In the genomic region with DNA sequence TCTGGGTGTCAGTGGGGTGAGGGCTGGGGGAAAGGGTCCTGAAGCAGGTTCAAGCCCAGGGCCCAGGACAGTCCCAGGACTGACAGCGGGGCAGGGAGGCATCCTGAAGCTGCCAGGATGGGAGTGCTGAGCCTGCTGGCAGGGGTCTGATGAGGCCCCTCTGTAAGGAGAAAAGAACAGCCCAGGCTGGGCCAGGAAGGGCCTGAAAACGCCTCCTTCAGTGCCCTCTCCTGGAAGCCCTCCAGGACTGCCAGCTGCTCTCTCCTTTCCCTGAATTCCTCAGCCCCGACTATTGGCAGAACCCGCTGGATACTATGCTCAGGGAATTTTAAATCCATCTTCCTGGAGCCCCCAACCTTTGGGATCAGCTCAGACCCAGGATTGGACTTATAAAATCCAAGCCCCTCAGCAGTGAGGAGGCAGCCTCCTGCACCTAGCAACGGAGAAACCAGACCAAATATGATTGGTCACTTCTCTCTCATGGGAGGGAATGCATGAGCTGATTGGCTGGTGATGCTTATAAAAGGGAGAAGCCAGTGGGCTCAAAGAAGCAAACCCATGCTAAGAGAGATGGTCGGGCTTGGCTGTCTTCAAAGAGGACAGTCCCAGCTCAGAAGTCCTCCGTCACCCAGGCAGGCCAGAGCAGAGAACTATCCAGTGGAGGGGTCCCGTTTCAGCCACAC, we compare ENCODE assay signal across 13 cellular contexts.
A peak's percentile ranks its signal among the peaks of the same experiment; 100 is the strongest.
DNase-seq lines count a peak whose midpoint lies in the region; ATAC-seq, FAIRE-seq and TF ChIP-seq lines count a peak whose summit lies in the region.
"Had no signal": no experiment of that assay in that cellular context is flagged by ENCODE, and none has a peak within 500 bp of the region (broad histone marks: within the 10 kb centered on the region; RNA-seq: fewer than 3 reads in every experiment).

No MANE protein-coding gene starts in this region.

- H3K9me3 Mint-ChIP-seq in CD8-positive, alpha-beta memory T cell: no peaks in the 10 kb centered on the region
- H3K9me3 Mint-ChIP-seq in HFFc6: no peaks in the 10 kb centered on the region
- H3K9me3 Mint-ChIP-seq: activated T-helper 17 cell treated with anti-CD3 and anti-CD28 coated beads, Interleukin-2, amount 50 U/mL, for 72 hours; effector memory CD8-positive, alpha-beta T cell; naive B cell had no signal

- no TSS peak for BruUV-seq in HepG2 (replicated peaks; lab: Mats Ljungman, UMichigan)

- H3K4me2 ChIP-seq in HepG2 (ENCODE audit: low read depth, low read length): no peak overlapping the region

- WGBS in HepG2 (ENCODE audit: low lambda C conversion rate): 6% methylated on average over 6 of the region's 8 CpGs

- H3K36me3 ChIP-seq in HepG2 (replicated peaks in 1 of 2; ENCODE audit: control insufficient read depth in 1 of 2, insufficient read depth in 2 of 2, low read length in 2 of 2): no peaks in the 10 kb centered on the region
- no peaks in the 10 kb centered on the region for H3K36me3 ChIP-seq in CD8-positive, alpha-beta memory T cell (ENCODE audit: insufficient read depth, low read length)
- H3K36me3 ChIP-seq: stomach, WERI-Rb-1 had no signal

- no peaks in the 10 kb centered on the region for H3K4me1 ChIP-seq in HepG2 (ENCODE audit: insufficient read depth, low read length)
- H3K4me1 ChIP-seq in CD8-positive, alpha-beta memory T cell (ENCODE audit: insufficient read depth, low read length): no peaks in the 10 kb centered on the region
- H3K4me1 ChIP-seq: stomach had no signal

- no peak overlapping the region for H3K4me3 Mint-ChIP-seq in CD8-positive, alpha-beta memory T cell
- no peak overlapping the region for H3K4me3 Mint-ChIP-seq in HFFc6
- H3K4me3 Mint-ChIP-seq: activated T-helper 17 cell treated with anti-CD3 and anti-CD28 coated beads, Interleukin-2, amount 50 U/mL, for 72 hours; effector memory CD8-positive, alpha-beta T cell; naive B cell had no signal

- no peak overlapping the region for H3K4me3 ChIP-seq in HepG2 (replicated peaks in 1 of 3; ENCODE audit: insufficient read depth in 1 of 3, low read depth in 2 of 3, low read length in 3 of 3)
- H3K4me3 ChIP-seq in CD8-positive, alpha-beta memory T cell (ENCODE audit: low read length): no peak overlapping the region
- H3K4me3 ChIP-seq: stomach had no signal

- H3K9me3 ChIP-seq in HepG2 (ENCODE audit: low read length): no peaks in the 10 kb centered on the region
- H3K9me3 ChIP-seq in CD8-positive, alpha-beta memory T cell (ENCODE audit: low read length): no peaks in the 10 kb centered on the region
- H3K9me3 ChIP-seq: stomach had no signal

- no peak for TF ChIP-seq RAD21 in HepG2 (CRISPR knock-in tag; IDR thresholded peaks at IDR 0.05)

- FAIRE-seq in H54 (lab: Jason Lieb, UNC) (no peak), HepG2 (lab: Jason Lieb, UNC) (no peak)

- H4K20me1 ChIP-seq in HepG2 (ENCODE audit: insufficient read depth, low read length): no peaks in the 10 kb centered on the region

- H3K27ac Mint-ChIP-seq in CD8-positive, alpha-beta memory T cell: no peak overlapping the region
- H3K27ac Mint-ChIP-seq in HFFc6: no peak overlapping the region
- H3K27ac Mint-ChIP-seq: activated T-helper 17 cell treated with anti-CD3 and anti-CD28 coated beads, Interleukin-2, amount 50 U/mL, for 72 hours; effector memory CD8-positive, alpha-beta T cell; naive B cell had no signal

- H3K36me3 Mint-ChIP-seq in CD8-positive, alpha-beta memory T cell: no peaks in the 10 kb centered on the region
- H3K36me3 Mint-ChIP-seq in HFFc6 (ENCODE audit: low read depth): no peaks in the 10 kb centered on the region
- H3K36me3 Mint-ChIP-seq: naive B cell had no signal

- DNase-seq in NCI-H524 (lab: John Stamatoyannopoulos, UW) (peak; percentile 31 to 64), NCI-H524 treated with DMSO at 0.1 percent for 48 hours (lab: John Stamatoyannopoulos, UW) (no peak), H54 (ENCODE audit: insufficient read length, low spot score) (peak; percentile 51), amniotic epithelial cell (ENCODE audit: low read depth) (peak; percentile 41), HepG2 (ENCODE audit: low spot score) (no peak), HFFc6 (no peak), middle frontal gyrus (ENCODE audit: extremely low spot score, low spot score) (no peak)
- no peak for DNase-seq in CD8-positive, alpha-beta memory T cell
- DNase-seq: effector memory CD8-positive, alpha-beta T cell; naive B cell; stomach; WERI-Rb-1 had no signal

- H2AFZ ChIP-seq in HepG2 (ENCODE audit: low read length): no peak overlapping the region

- peaks cover 15 to 41% of the 10 kb centered on the region in 2 donors for H3K27me3 Mint-ChIP-seq in CD8-positive, alpha-beta memory T cell
- H3K27me3 Mint-ChIP-seq in HFFc6 (ENCODE audit: insufficient read depth): peaks cover 61% of the 10 kb centered on the region

- H3K79me2 ChIP-seq in HepG2 (ENCODE audit: insufficient read depth, low read length): no peaks in the 10 kb centered on the region

- no peaks in the 10 kb centered on the region for H3K4me1 Mint-ChIP-seq in CD8-positive, alpha-beta memory T cell
- peaks cover 8% of the 10 kb centered on the region for H3K4me1 Mint-ChIP-seq in HFFc6 (ENCODE audit: low read depth)
- H3K4me1 Mint-ChIP-seq: activated T-helper 17 cell treated with anti-CD3 and anti-CD28 coated beads, Interleukin-2, amount 50 U/mL, for 72 hours; naive B cell had no signal

- no peak for TF ChIP-seq POLR2A in H54 (IDR thresholded peaks at IDR 0.05; ENCODE audit: low read depth, low read length)
- TF ChIP-seq POLR2A in HepG2 (IDR thresholded peaks at IDR 0.05; ENCODE audit: insufficient read depth in 1 of 2, low read depth in 2 of 2, low read length in 2 of 2): no peak

- H3K9ac ChIP-seq in HepG2 (ENCODE audit: insufficient read depth, low read depth, low read length): no peak overlapping the region

- no peak for TF ChIP-seq EP300 in HepG2 (IDR thresholded peaks at IDR 0.05; ENCODE audit: low read depth in 2 of 2, low read length in 2 of 2)
- no peak for TF ChIP-seq EP300 in HepG2 (CRISPR knock-in tag; IDR thresholded peaks at IDR 0.05; ENCODE audit: borderline replicate concordance)

- CTCF ChIA-PET in HepG2 (lab: Yijun Ruan, JAX; ENCODE audit: low intra/inter-chr PET ratio, low total read pairs): no interaction called here
- CTCF ChIA-PET in CD8-positive, alpha-beta memory T cell (lab: Charles Lee): no interaction called here

- peak; percentile 42; the same call in 2 of the 3 replicates for ATAC-seq in HepG2
- ATAC-seq: activated T-helper 17 cell treated with anti-CD3 and anti-CD28 coated beads, Interleukin-2, amount 50 U/mL, for 72 hours; effector memory CD8-positive, alpha-beta T cell had no signal

- TF ChIP-seq CTCF in HepG2 (CRISPR knock-in tag; IDR thresholded peaks at IDR 0.05) (no peak), HFFc6 (IDR thresholded peaks at IDR 0.05) (no peak)

- intact Hi-C loops in HepG2 (cut with micrococcal nuclease; ENCODE audit: unreplicated experiment): no loop called here

- POLR2A ChIA-PET in HepG2 (lab: Yijun Ruan, JAX): no interaction called here
- POLR2A ChIA-PET in CD8-positive, alpha-beta memory T cell (lab: Charles Lee): no interaction called here

- no peak overlapping the region for H3K27ac ChIP-seq in HepG2 (ENCODE audit: extremely low read length, insufficient read depth, low read length)
- no peak overlapping the region for H3K27ac ChIP-seq in CD8-positive, alpha-beta memory T cell (ENCODE audit: low read depth, low read length)
- H3K27ac ChIP-seq: stomach, WERI-Rb-1 had no signal

- in situ Hi-C loops in HepG2 (cut with HindIII; ENCODE audit: extremely low pct_ligation_motif_present, low pct_unique_long_range_greater_than_20kb): no loop called here

- H3K27me3 ChIP-seq in HepG2 (ENCODE audit: control insufficient read depth in 1 of 2, insufficient read depth in 2 of 2, low read length in 2 of 2): peaks cover 0 to 26% of the 10 kb centered on the region in 2 experiments; a peak in 2 of 5 replicates
- no peaks in the 10 kb centered on the region for H3K27me3 ChIP-seq in CD8-positive, alpha-beta memory T cell (ENCODE audit: insufficient read depth, low read length, poor library complexity, severe bottlenecking)

TF ChIP-seq in HepG2, 621 proteins besides CTCF, POLR2A, EP300 and RAD21:
- no peak for TF ChIP-seq NPAS2 (CRISPR knock-in tag; IDR thresholded peaks at IDR 0.05; ENCODE audit: borderline replicate concordance)
- peak; percentile 95 for TF ChIP-seq RFXAP (CRISPR knock-in tag; IDR thresholded peaks at IDR 0.05; ENCODE audit: borderline replicate concordance)
- TF ChIP-seq ZBTB20 (CRISPR knock-in tag; IDR thresholded peaks at IDR 0.05; ENCODE audit: borderline replicate concordance, low read depth): no peak
- peak; percentile 94 for TF ChIP-seq RFX5 (IDR thresholded peaks at IDR 0.05; ENCODE audit: low read depth, low read length)
- TF ChIP-seq, protein P1, sequence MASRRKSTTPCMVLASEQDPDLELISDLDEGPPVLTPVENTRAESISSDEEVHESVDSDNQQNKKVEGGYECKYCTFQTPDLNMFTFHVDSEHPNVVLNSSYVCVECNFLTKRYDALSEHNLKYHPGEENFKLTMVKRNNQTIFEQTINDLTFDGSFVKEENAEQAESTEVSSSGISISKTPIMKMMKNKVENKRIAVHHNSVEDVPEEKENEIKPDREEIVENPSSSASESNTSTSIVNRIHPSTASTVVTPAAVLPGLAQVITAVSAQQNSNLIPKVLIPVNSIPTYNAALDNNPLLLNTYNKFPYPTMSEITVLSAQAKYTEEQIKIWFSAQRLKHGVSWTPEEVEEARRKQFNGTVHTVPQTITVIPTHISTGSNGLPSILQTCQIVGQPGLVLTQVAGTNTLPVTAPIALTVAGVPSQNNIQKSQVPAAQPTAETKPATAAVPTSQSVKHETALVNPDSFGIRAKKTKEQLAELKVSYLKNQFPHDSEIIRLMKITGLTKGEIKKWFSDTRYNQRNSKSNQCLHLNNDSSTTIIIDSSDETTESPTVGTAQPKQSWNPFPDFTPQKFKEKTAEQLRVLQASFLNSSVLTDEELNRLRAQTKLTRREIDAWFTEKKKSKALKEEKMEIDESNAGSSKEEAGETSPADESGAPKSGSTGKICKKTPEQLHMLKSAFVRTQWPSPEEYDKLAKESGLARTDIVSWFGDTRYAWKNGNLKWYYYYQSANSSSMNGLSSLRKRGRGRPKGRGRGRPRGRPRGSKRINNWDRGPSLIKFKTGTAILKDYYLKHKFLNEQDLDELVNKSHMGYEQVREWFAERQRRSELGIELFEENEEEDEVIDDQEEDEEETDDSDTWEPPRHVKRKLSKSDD (CRISPR knock-in tag; IDR thresholded peaks at IDR 0.05; ENCODE audit: low read depth): no peak
- no peak for TF ChIP-seq ZSCAN29 (CRISPR knock-in tag; conservative IDR thresholded peaks at IDR 0.05)
- peak; percentile 93 for TF ChIP-seq RFXANK (CRISPR knock-in tag; IDR thresholded peaks at IDR 0.05)
- TF ChIP-seq NFYC (CRISPR knock-in tag; IDR thresholded peaks at IDR 0.05): peak; percentile 43; the same call in 1 of the 2 replicates
- no peak for TF ChIP-seq ZNF784 (CRISPR knock-in tag; IDR thresholded peaks at IDR 0.05; ENCODE audit: borderline replicate concordance)

Comparison
In these comparisons a context has a peak if more than half of its experiments do, and no peak if none do; other contexts are left out.
1. DNase-seq: peak in NCI-H524 (2 of 2), H54 (single experiment) and amniotic epithelial cell (single experiment); none in NCI-H524 treated with DMSO at 0.1 percent for 48 hours (single experiment), HepG2 (single experiment), CD8-positive, alpha-beta memory T cell (0 of 5), HFFc6 (single experiment) and middle frontal gyrus (single experiment).